8 cellular contexts compared by ENCODE assay signal in genomic region chr15:82336180-82336647, GRCh38. TPM values are rescaled to one million over a fixed set of nuclear protein-coding genes. Genes with fewer than 3 reads are reported as not detected.
DNase-seq lines count a peak whose midpoint lies in the region; ATAC-seq, FAIRE-seq and TF ChIP-seq lines count a peak whose summit lies in the region.
"Not testable (repeated sequence)": the region's sequence is repeated elsewhere in the genome, so short reads cannot be mapped to it uniquely, and the experiment has no call there.

No MANE protein-coding gene starts in this region.

- not testable (repeated sequence) for TF ChIP-seq CTCF in PC-3 (conservative IDR thresholded peaks at IDR 0.05; ENCODE audit: low read depth, low read length); endodermal cell (conservative IDR thresholded peaks at IDR 0.05); kidney (IDR thresholded peaks at IDR 0.05; ENCODE audit: borderline replicate concordance, extremely low read depth, insufficient read depth); suprapubic skin (IDR thresholded peaks at IDR 0.05)

- not testable (repeated sequence) for H3K36me3 Mint-ChIP-seq in activated naive CD4-positive, alpha-beta T cell treated with anti-CD3 and anti-CD28 coated beads, Interleukin-2, amount 10 ng/mL, durations not matched to agents 7 days and 5 days; endodermal cell (ENCODE audit: low read depth); natural killer cell treated with Interleukin-12 subunit alpha and Interleukin-12 subunit beta and Interleukin-15 and Interleukin-18, amount 100 ng/mL, for 72 hours

- not testable (repeated sequence) for H3K4me3 ChIP-seq in PC-3 (ENCODE audit: low read length); endodermal cell (ENCODE audit: low read length); kidney (ENCODE audit: low read length in 2 of 2); suprapubic skin

- H2AFZ ChIP-seq in PC-3 (ENCODE audit: low read length), result 0 out of 2 replicates have a peak overlapping the region, but pooled peaks have one; percentile 38

- DNase-seq in Daoy (ENCODE audit: low read depth), result peak; percentile 48
- DNase-seq in PC-3, result peak; percentile 10
- not testable (repeated sequence) for DNase-seq in activated naive CD4-positive, alpha-beta T cell treated with anti-CD3 and anti-CD28 coated beads, Interleukin-2, amount 10 ng/mL, durations not matched to agents 7 days and 5 days; natural killer cell treated with Interleukin-12 subunit alpha and Interleukin-12 subunit beta and Interleukin-15 and Interleukin-18, amount 100 ng/mL, for 72 hours (ENCODE audit: low spot score)
- peak; percentile 60 for DNase-seq in endodermal cell
- DNase-seq in kidney, result peak; percentile 43
- DNase-seq in suprapubic skin (ENCODE audit: low spot score in 2 of 2), result peak; percentile 40 to 65

- TF ChIP-seq POLR2A in suprapubic skin (IDR thresholded peaks at IDR 0.05), result not testable (repeated sequence)

- H3F3A ChIP-seq in PC-3 (ENCODE audit: low read length, unreplicated experiment), result not testable (repeated sequence)

- not testable (repeated sequence) for H3K9me3 ChIP-seq in PC-3 (ENCODE audit: low read length); endodermal cell (ENCODE audit: control insufficient read depth, low read length); kidney (ENCODE audit: control insufficient read depth in 1 of 2, low read length in 2 of 2); suprapubic skin

- not testable (repeated sequence) for H3K9ac ChIP-seq in PC-3 (ENCODE audit: low read length); endodermal cell (ENCODE audit: extremely low read depth, low read length, poor library complexity, severe bottlenecking); kidney (ENCODE audit: low read length in 2 of 2)

- CTCF ChIA-PET in PC-3 (lab: Charles Lee); activated naive CD4-positive, alpha-beta T cell treated with anti-CD3 and anti-CD28 coated beads, Interleukin-2, amount 10 ng/mL, durations not matched to agents 7 days and 5 days (lab: Charles Lee): not testable (repeated sequence)

- H3K9me2 ChIP-seq in PC-3 (replicated peaks; ENCODE audit: low read length), result not testable (repeated sequence)

- not testable (repeated sequence) for H3K27me3 Mint-ChIP-seq in activated naive CD4-positive, alpha-beta T cell treated with anti-CD3 and anti-CD28 coated beads, Interleukin-2, amount 10 ng/mL, durations not matched to agents 7 days and 5 days; endodermal cell (ENCODE audit: insufficient read depth); natural killer cell treated with Interleukin-12 subunit alpha and Interleukin-12 subunit beta and Interleukin-15 and Interleukin-18, amount 100 ng/mL, for 72 hours

- not testable (repeated sequence) for H4K20me1 ChIP-seq in PC-3 (ENCODE audit: low read length)

- not testable (repeated sequence) for H3K4me1 ChIP-seq in PC-3 (ENCODE audit: insufficient read depth, low read length); endodermal cell (ENCODE audit: control insufficient read depth, insufficient read depth, low read length); kidney (ENCODE audit: control insufficient read depth in 1 of 2, insufficient read depth in 1 of 2, low read depth in 1 of 2, low read length in 2 of 2); suprapubic skin

- FAIRE-seq in kidney (lab: Jason Lieb, UNC), result not testable (repeated sequence)

- H3K4me1 Mint-ChIP-seq in activated naive CD4-positive, alpha-beta T cell treated with anti-CD3 and anti-CD28 coated beads, Interleukin-2, amount 10 ng/mL, durations not matched to agents 7 days and 5 days; endodermal cell; natural killer cell treated with Interleukin-12 subunit alpha and Interleukin-12 subunit beta and Interleukin-15 and Interleukin-18, amount 100 ng/mL, for 72 hours (ENCODE audit: low read depth in 2 of 2): not testable (repeated sequence)

- WGBS in endodermal cell (ENCODE audit: insufficient coverage in 1 of 2, insufficient read length in 1 of 2), 2 experiments, result 94% methylated on average over 7 of the region's 10 CpGs; no CpG with 5 or more reads in 1 of the 2 experiments
- WGBS in suprapubic skin, result 71% methylated on average over 4 of the region's 10 CpGs

- not testable (repeated sequence) for H3K4me3 Mint-ChIP-seq in activated naive CD4-positive, alpha-beta T cell treated with anti-CD3 and anti-CD28 coated beads, Interleukin-2, amount 10 ng/mL, durations not matched to agents 7 days and 5 days; endodermal cell; natural killer cell treated with Interleukin-12 subunit alpha and Interleukin-12 subunit beta and Interleukin-15 and Interleukin-18, amount 100 ng/mL, for 72 hours

- not testable (repeated sequence) for H3K9me3 Mint-ChIP-seq in activated naive CD4-positive, alpha-beta T cell treated with anti-CD3 and anti-CD28 coated beads, Interleukin-2, amount 10 ng/mL, durations not matched to agents 7 days and 5 days; endodermal cell; natural killer cell treated with Interleukin-12 subunit alpha and Interleukin-12 subunit beta and Interleukin-15 and Interleukin-18, amount 100 ng/mL, for 72 hours

- not testable (repeated sequence) for H3K79me2 ChIP-seq in PC-3 (ENCODE audit: low read length)

- not testable (repeated sequence) for TF ChIP-seq EP300 in suprapubic skin (IDR thresholded peaks at IDR 0.05)

- BruUV-seq in PC-3 (replicated peaks; lab: Mats Ljungman, UMichigan), result not testable (repeated sequence)

- POLR2A ChIA-PET in PC-3 (lab: Charles Lee; ENCODE audit: unreplicated experiment), result not testable (repeated sequence)

- intact Hi-C loops in PC-3 (cut with micrococcal nuclease); kidney (cut with DNase I): not testable (repeated sequence)

- ATAC-seq in HG02610 (IDR thresholded peaks at IDR 0.05; ENCODE audit: unreplicated experiment), result peak; percentile 73
- peak; percentile 87 for ATAC-seq in PC-3
- ATAC-seq in natural killer cell treated with Interleukin-12 subunit alpha and Interleukin-12 subunit beta and Interleukin-15 and Interleukin-18, amount 100 ng/mL, for 72 hours, result peak; percentile 83 to 90

- H3K27ac Mint-ChIP-seq in activated naive CD4-positive, alpha-beta T cell treated with anti-CD3 and anti-CD28 coated beads, Interleukin-2, amount 10 ng/mL, durations not matched to agents 7 days and 5 days, result peak overlapping the region; percentile 37
- H3K27ac Mint-ChIP-seq in endodermal cell, result not testable (repeated sequence)
- H3K27ac Mint-ChIP-seq in natural killer cell treated with Interleukin-12 subunit alpha and Interleukin-12 subunit beta and Interleukin-15 and Interleukin-18, amount 100 ng/mL, for 72 hours, result peak overlapping the region; percentile 21

- not testable (repeated sequence) for H3K27me3 ChIP-seq in PC-3 (ENCODE audit: low read length); endodermal cell (ENCODE audit: control insufficient read depth, insufficient read depth, low read length, poor library complexity, severe bottlenecking); suprapubic skin

- H3K27ac ChIP-seq in PC-3 (ENCODE audit: low read length); endodermal cell (ENCODE audit: low read depth, low read length); kidney (ENCODE audit: low read depth in 2 of 2, low read length in 2 of 2); suprapubic skin: not testable (repeated sequence)

- H3K36me3 ChIP-seq in PC-3 (ENCODE audit: low read depth, low read length); endodermal cell (ENCODE audit: control insufficient read depth, insufficient read depth, low read length); kidney (ENCODE audit: control insufficient read depth in 1 of 2, insufficient read depth in 2 of 2, low read length in 2 of 2); suprapubic skin: not testable (repeated sequence)

- H3K4me2 ChIP-seq in PC-3 (ENCODE audit: low read length), result not testable (repeated sequence)

RNA-seq across cellular contexts. Expression of gene GOLGA6L10, which starts 13.1 kb away (rescaled TPM):
- total RNA-seq in Daoy (2014; rRNA removed; shearing (Covaris generic)), result 0.24 and 0.74 TPM in 2 replicates
- total RNA-seq in PC-3 (2014; rRNA removed) (1.1 TPM in 1 of 2 replicates, not detected in the other), endodermal cell (1 to 10 TPM; 4.1 to 6.5 TPM), kidney (2.5 TPM), suprapubic skin (1 to 10 TPM in 3 of 4 donors, under 1 TPM in 1; 0.60 to 4.5 (median 2.0) TPM)
- polyA plus RNA-seq in endodermal cell (2013, experiment 1 of 2), result 5.9 TPM
- 6.5 TPM for polyA plus RNA-seq in endodermal cell (2013, experiment 2 of 2)
- polyA plus RNA-seq in kidney (ENCODE audit: insufficient read depth, low read depth, low replicate concordance), result 0.45 TPM
- 1 to 10 TPM; 2.4 to 3.0 TPM for total RNA-seq in natural killer cell treated with Interleukin-12 subunit alpha and Interleukin-12 subunit beta and Interleukin-15 and Interleukin-18, amount 100 ng/mL, for 72 hours
